Comparison of ENCODE assay signal across 1 cellular context in genomic region chr6:31834704-31835375, GRCh38.
TF ChIP-seq lines count a peak whose summit lies in the region.

No MANE protein-coding gene starts in this region.

TF ChIP-seq in HepG2, 621 proteins besides CTCF, POLR2A, EP300 and RAD21 (continued from another document and continues in another):
- 0 out of 2 replicates have a peak, but pooled peaks have one; percentile 20 for TF ChIP-seq ZNF761 (CRISPR knock-in tag; conservative IDR thresholded peaks at IDR 0.05)
- TF ChIP-seq ZNF350 (CRISPR knock-in tag; IDR thresholded peaks at IDR 0.05; ENCODE audit: borderline replicate concordance, low read depth) = peak; percentile 85; the same call in 1 of the 2 replicates
- TF ChIP-seq ZNF101 (CRISPR knock-in tag; IDR thresholded peaks at IDR 0.05; ENCODE audit: borderline replicate concordance, low read depth) = no peak
- peak; percentile 84; the same call in 1 of the 2 replicates for TF ChIP-seq PBX3 (CRISPR knock-in tag; IDR thresholded peaks at IDR 0.05; ENCODE audit: borderline replicate concordance)
- TF ChIP-seq ZNF343 (CRISPR knock-in tag; IDR thresholded peaks at IDR 0.05) = 0 out of 2 replicates have a peak, but pooled peaks have one; percentile 75
- TF ChIP-seq KDM2A (CRISPR knock-in tag; IDR thresholded peaks at IDR 0.05; ENCODE audit: borderline replicate concordance, low read depth) = peak; percentile 65; the same call in 1 of the 2 replicates
- TF ChIP-seq ZBTB44 (CRISPR knock-in tag; IDR thresholded peaks at IDR 0.05) = no peak
- no peak for TF ChIP-seq E2F2 (CRISPR knock-in tag; IDR thresholded peaks at IDR 0.05; ENCODE audit: borderline replicate concordance)
- peak; percentile 85 for TF ChIP-seq SNAI1 (CRISPR knock-in tag; IDR thresholded peaks at IDR 0.05; ENCODE audit: borderline replicate concordance)
- TF ChIP-seq NFAT5 (CRISPR knock-in tag; IDR thresholded peaks at IDR 0.05) = no peak
- TF ChIP-seq ZNF431 (CRISPR knock-in tag; IDR thresholded peaks at IDR 0.05; ENCODE audit: borderline replicate concordance, low read depth) = peak; percentile 41
- TF ChIP-seq HIC2 (CRISPR knock-in tag; IDR thresholded peaks at IDR 0.05; ENCODE audit: low read depth) = no peak; the same call in 1 of the 2 replicates
- TF ChIP-seq RBM22 (optimal IDR thresholded peaks at IDR 0.05; ENCODE audit: low read length) = peak; percentile 94
- TF ChIP-seq HES4 (CRISPR knock-in tag; IDR thresholded peaks at IDR 0.05; ENCODE audit: borderline replicate concordance) = no peak
- peak; percentile 8; the same call in 1 of the 2 replicates for TF ChIP-seq TEAD2 (CRISPR knock-in tag; IDR thresholded peaks at IDR 0.05)
- TF ChIP-seq ZNF281 (CRISPR knock-in tag; IDR thresholded peaks at IDR 0.05; ENCODE audit: borderline replicate concordance) = peak; percentile 61; the same call in 1 of the 2 replicates
- TF ChIP-seq ZBTB26 (CRISPR knock-in tag; IDR thresholded peaks at IDR 0.05; ENCODE audit: borderline replicate concordance) = no peak
- 0 out of 2 replicates have a peak, but pooled peaks have one; percentile 62 for TF ChIP-seq MZF1 (CRISPR knock-in tag; IDR thresholded peaks at IDR 0.05; ENCODE audit: borderline replicate concordance)
- peak; percentile 28; the same call in 1 of the 2 replicates for TF ChIP-seq ATAD3A (CRISPR knock-in tag; IDR thresholded peaks at IDR 0.05)
- 0 out of 2 replicates have a peak, but pooled peaks have one; percentile 41 for TF ChIP-seq ZNF709 (CRISPR knock-in tag; IDR thresholded peaks at IDR 0.05)
- peak; percentile 56 for TF ChIP-seq TEAD3 (CRISPR knock-in tag; optimal IDR thresholded peaks at IDR 0.05; ENCODE audit: borderline replicate concordance)
- TF ChIP-seq ZNF407 (CRISPR knock-in tag; IDR thresholded peaks at IDR 0.05; ENCODE audit: not compliant biosample characterization) = peak; percentile 19
- 0 out of 2 replicates have a peak, but pooled peaks have one; percentile 73 for TF ChIP-seq ZNF234 (CRISPR knock-in tag; conservative IDR thresholded peaks at IDR 0.05)
- TF ChIP-seq SUZ12 (IDR thresholded peaks at IDR 0.05; ENCODE audit: low read depth, low read length) = no peak
- no peak for TF ChIP-seq NCOA1 (CRISPR knock-in tag; IDR thresholded peaks at IDR 0.05)
- peak; percentile 75; the same call in 1 of the 2 replicates for TF ChIP-seq ZNF329 (CRISPR knock-in tag; IDR thresholded peaks at IDR 0.05; ENCODE audit: low read depth)
- no peak; the same call in 1 of the 2 replicates for TF ChIP-seq ZBTB21 (CRISPR knock-in tag; IDR thresholded peaks at IDR 0.05)
- TF ChIP-seq ZNF672 (CRISPR knock-in tag; IDR thresholded peaks at IDR 0.05) = no peak
- TF ChIP-seq ZNF160 (CRISPR knock-in tag; IDR thresholded peaks at IDR 0.05) = peak; percentile 62; the same call in 1 of the 2 replicates
